In genomic region chr5:172065431-172066065, GRCh38 we compare ENCODE assay signal across 14 cellular contexts. TPM values are rescaled to one million over a fixed set of nuclear protein-coding genes. Genes with fewer than 3 reads are reported as not detected.
DNase-seq lines count a peak whose midpoint lies in the region; ATAC-seq and TF ChIP-seq lines count a peak whose summit lies in the region.
"Had no signal": no experiment of that assay in that cellular context is flagged by ENCODE, and none has a peak within 500 bp of the region (broad histone marks: within the 10 kb centered on the region; RNA-seq: fewer than 3 reads in every experiment).

No MANE protein-coding gene starts in this region.

- H3F3A ChIP-seq in OCI-LY1 (ENCODE audit: insufficient read depth, low read length), result no peaks in the 10 kb centered on the region

- H3K27me3 ChIP-seq in OCI-LY1 (ENCODE audit: insufficient read depth, low read length), result no peaks in the 10 kb centered on the region
- no peaks in the 10 kb centered on the region for H3K27me3 ChIP-seq in BE2C
- H3K27me3 ChIP-seq: stomach had no signal

- peak; percentile 52 for ATAC-seq in omental fat pad (ENCODE audit: low FRiP score)
- ATAC-seq: left colon had no signal

- no peak overlapping the region for H2AFZ ChIP-seq in OCI-LY1 (ENCODE audit: low read length)

- no peak overlapping the region for H3K4me2 ChIP-seq in OCI-LY1 (ENCODE audit: low read length)

- peak overlapping the region; percentile 80 for H3K27ac ChIP-seq in OCI-LY1 (ENCODE audit: low read depth, low read length, poor library complexity, severe bottlenecking)
- H3K27ac ChIP-seq: stomach had no signal

- H3K9ac ChIP-seq in OCI-LY1 (ENCODE audit: low read length), result no peak overlapping the region

- DNase-seq in ELF-1 (ENCODE audit: low read depth, low spot score) (peak; percentile 65), cerebellar cortex (ENCODE audit: low spot score) (peak; percentile 58), omental fat pad (ENCODE audit: low spot score) (no peak), BE2C (no peak), NCI-H146 (lab: John Stamatoyannopoulos, UW) (no peak), DMS79 treated with DMSO at 0.1 percent for 48 hours (lab: John Stamatoyannopoulos, UW) (no peak), COLO829 (ENCODE audit: low spot score) (no peak)
- DNase-seq: Karpas-422; left colon; NCI-H2171; occipital lobe; stimulated activated CD4-positive, alpha-beta T cell treated with anti-CD3 and anti-CD28 coated beads, Interleukin-1b, Interleukin-23, amount 100 ng/mL, for 48 hours; stomach had no signal

- H4K20me1 ChIP-seq in OCI-LY1 (ENCODE audit: insufficient read depth, low read length), result no peaks in the 10 kb centered on the region

- no peak overlapping the region for H3K4me3 ChIP-seq in OCI-LY1 (ENCODE audit: low read depth, low read length, poor library complexity, severe bottlenecking)
- H3K4me3 ChIP-seq in BE2C (ENCODE audit: low read depth, low read length), result no peak overlapping the region
- H3K4me3 ChIP-seq: stomach had no signal

- H3K9me3 ChIP-seq in OCI-LY1 (ENCODE audit: low read length), result no peaks in the 10 kb centered on the region
- no peaks in the 10 kb centered on the region for H3K9me3 ChIP-seq in BE2C
- H3K9me3 ChIP-seq: stomach had no signal

- TF ChIP-seq CTCF in OCI-LY1 (IDR thresholded peaks at IDR 0.05; ENCODE audit: low read length), result no peak
- TF ChIP-seq CTCF in omental fat pad (IDR thresholded peaks at IDR 0.05), result no peak
- TF ChIP-seq CTCF in BE2C (IDR thresholded peaks at IDR 0.05; ENCODE audit: low read depth, low read length), result no peak

- no peaks in the 10 kb centered on the region for H3K79me2 ChIP-seq in OCI-LY1 (ENCODE audit: insufficient read depth, low read length)

- H3K4me1 ChIP-seq in OCI-LY1 (ENCODE audit: insufficient read depth, low read length, severe bottlenecking) (peaks cover 11% of the 10 kb centered on the region), BE2C (no peaks in the 10 kb centered on the region)

- H3K9me2 ChIP-seq in OCI-LY1 (ENCODE audit: low read depth, low read length), result no peaks in the 10 kb centered on the region

- peaks cover 53% of the 10 kb centered on the region for H3K36me3 ChIP-seq in OCI-LY1 (ENCODE audit: insufficient read depth, low read length)
- H3K36me3 ChIP-seq in BE2C, result no peaks in the 10 kb centered on the region; the same call in 1 of the 2 replicates

RNA-seq across cellular contexts. Expression of gene FBXW11, which starts 59.1 kb away (rescaled TPM):
- 10 to 100 TPM; 44.6 to 60.9 (median 55.7) TPM for total RNA-seq in omental fat pad
- polyA plus RNA-seq in BE2C (2012; ENCODE audit: insufficient read depth, insufficient read length, low read depth), result 44.8 TPM

Comparison
In these comparisons a context has a peak if more than half of its experiments do, and no peak if none do; other contexts are left out.
1. DNase-seq: peak in ELF-1 (single experiment) and cerebellar cortex (single experiment); none in omental fat pad (single experiment), BE2C (single experiment), NCI-H146 (single experiment), DMS79 treated with DMSO at 0.1 percent for 48 hours (single experiment) and COLO829 (single experiment).